Comparison of ENCODE assay signal across 19 cellular contexts in the genomic region with DNA sequence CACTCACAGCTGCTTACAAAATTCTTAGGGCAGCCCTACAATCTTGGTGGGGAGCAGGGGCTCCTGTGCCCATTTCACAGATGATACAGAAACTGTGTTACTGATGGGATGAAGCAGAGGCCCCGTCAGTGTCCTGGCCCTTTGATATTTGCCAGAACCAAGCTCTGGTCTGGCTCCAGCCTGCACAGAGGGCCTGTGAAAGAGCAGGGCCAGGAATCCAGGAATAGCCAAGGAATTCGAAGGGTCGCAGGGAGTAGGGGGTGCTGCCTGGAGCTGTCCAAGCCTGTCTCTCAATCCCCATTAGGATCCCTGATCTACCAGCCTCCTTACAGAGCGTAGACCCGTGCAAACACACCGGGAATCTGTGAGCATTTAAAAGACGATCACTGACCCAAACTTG.
DNase-seq lines count a peak whose midpoint lies in the region; ATAC-seq, FAIRE-seq and TF ChIP-seq lines count a peak whose summit lies in the region.
"Had no signal": no experiment of that assay in that cellular context is flagged by ENCODE, and none has a peak within 500 bp of the region (broad histone marks: within the 10 kb centered on the region; RNA-seq: fewer than 3 reads in every experiment).

No MANE protein-coding gene starts in this region.

- peak overlapping the region in 5 of 7 donors; percentile 2 to 73 (median 37) for H3K27ac Mint-ChIP-seq in CD14-positive monocyte
- peak overlapping the region; percentile 17 for H3K27ac Mint-ChIP-seq in dendritic cell treated with granulocyte-macrophage colony-stimulating factor and Interleukin-4, amounts not matched to agents 40 ng/mL and 50 ng/mL, for 4 days
- H3K27ac Mint-ChIP-seq in stimulated activated naive B cell treated with anti-CD40 and anti-IgM and Interleukin-4, amounts not matched to agents 10 μg/mL and 1 μg/mL and 100 μg/mL, for 72 hours, result peak overlapping the region; percentile 42
- H3K27ac Mint-ChIP-seq in naive thymus-derived CD4-positive, alpha-beta T cell, result no peak overlapping the region
- H3K27ac Mint-ChIP-seq: B cell; CD4-positive, alpha-beta memory T cell; HFFc6 had no signal

- intact Hi-C loops in CD14-positive monocyte (cut with micrococcal nuclease), result no loop called here
- intact Hi-C loops in dendritic cell treated with granulocyte-macrophage colony-stimulating factor and Interleukin-4, amounts not matched to agents 40 ng/mL and 50 ng/mL, for 4 days (cut with micrococcal nuclease), result no loop called here
- intact Hi-C loops in naive thymus-derived CD4-positive, alpha-beta T cell (cut with micrococcal nuclease), result no loop called here

- no peaks in the 10 kb centered on the region for H3K9me3 ChIP-seq in naive thymus-derived CD4-positive, alpha-beta T cell (ENCODE audit: control insufficient read depth in 2 of 3, low read length in 3 of 3)
- H3K9me3 ChIP-seq: HAP-1 had no signal

- H3K36me3 ChIP-seq in naive thymus-derived CD4-positive, alpha-beta T cell (ENCODE audit: control insufficient read depth in 2 of 3, insufficient read depth in 3 of 3, low read length in 3 of 3), result no peaks in the 10 kb centered on the region
- H3K36me3 ChIP-seq: BLaER1, HAP-1 had no signal

- H3K4me3 Mint-ChIP-seq in CD14-positive monocyte, result no peak overlapping the region
- no peak overlapping the region for H3K4me3 Mint-ChIP-seq in dendritic cell treated with granulocyte-macrophage colony-stimulating factor and Interleukin-4, amounts not matched to agents 40 ng/mL and 50 ng/mL, for 4 days
- no peak overlapping the region for H3K4me3 Mint-ChIP-seq in stimulated activated naive B cell treated with anti-CD40 and anti-IgM and Interleukin-4, amounts not matched to agents 10 μg/mL and 1 μg/mL and 100 μg/mL, for 72 hours
- H3K4me3 Mint-ChIP-seq in naive thymus-derived CD4-positive, alpha-beta T cell, result no peak overlapping the region
- H3K4me3 Mint-ChIP-seq: B cell; CD4-positive, alpha-beta memory T cell; HFFc6 had no signal

- H3K36me3 Mint-ChIP-seq in CD14-positive monocyte, result peaks cover 26 to 60% of the 10 kb centered on the region in 2 donors
- peaks cover 25% of the 10 kb centered on the region for H3K36me3 Mint-ChIP-seq in dendritic cell treated with granulocyte-macrophage colony-stimulating factor and Interleukin-4, amounts not matched to agents 40 ng/mL and 50 ng/mL, for 4 days (ENCODE audit: low read depth)
- H3K36me3 Mint-ChIP-seq in stimulated activated naive B cell treated with anti-CD40 and anti-IgM and Interleukin-4, amounts not matched to agents 10 μg/mL and 1 μg/mL and 100 μg/mL, for 72 hours, result peaks cover 12 to 20% of the 10 kb centered on the region in 2 donors
- H3K36me3 Mint-ChIP-seq in naive thymus-derived CD4-positive, alpha-beta T cell, result peaks cover 0 to 4% (median 0%) of the 10 kb centered on the region in 5 donors
- H3K36me3 Mint-ChIP-seq: CD4-positive, alpha-beta memory T cell had no signal

- H3K9me3 Mint-ChIP-seq in CD14-positive monocyte, result peaks cover 0 to 9% (median 6%) of the 10 kb centered on the region in 7 donors
- H3K9me3 Mint-ChIP-seq in dendritic cell treated with granulocyte-macrophage colony-stimulating factor and Interleukin-4, amounts not matched to agents 40 ng/mL and 50 ng/mL, for 4 days, result no peaks in the 10 kb centered on the region
- H3K9me3 Mint-ChIP-seq in stimulated activated naive B cell treated with anti-CD40 and anti-IgM and Interleukin-4, amounts not matched to agents 10 μg/mL and 1 μg/mL and 100 μg/mL, for 72 hours, result peaks cover 0 to 6% of the 10 kb centered on the region in 2 donors
- H3K9me3 Mint-ChIP-seq in naive thymus-derived CD4-positive, alpha-beta T cell, result peaks cover 0 to 16% (median 5%) of the 10 kb centered on the region in 11 donors
- H3K9me3 Mint-ChIP-seq: HFFc6 had no signal

- H3K27ac ChIP-seq in naive thymus-derived CD4-positive, alpha-beta T cell (ENCODE audit: low read depth, low read length), result no peak overlapping the region

- no peak for FAIRE-seq in GM12891 (lab: Jason Lieb, UNC)
- FAIRE-seq: GM12878, GM18507, H54 had no signal

- POLR2A ChIA-PET in naive thymus-derived CD4-positive, alpha-beta T cell (lab: Charles Lee), result no interaction called here

- peaks cover 28% of the 10 kb centered on the region for H3K4me1 Mint-ChIP-seq in CD14-positive monocyte
- H3K4me1 Mint-ChIP-seq in dendritic cell treated with granulocyte-macrophage colony-stimulating factor and Interleukin-4, amounts not matched to agents 40 ng/mL and 50 ng/mL, for 4 days (ENCODE audit: low read depth), result peaks cover 35% of the 10 kb centered on the region
- peaks cover 12 to 22% of the 10 kb centered on the region in 2 donors for H3K4me1 Mint-ChIP-seq in stimulated activated naive B cell treated with anti-CD40 and anti-IgM and Interleukin-4, amounts not matched to agents 10 μg/mL and 1 μg/mL and 100 μg/mL, for 72 hours
- H3K4me1 Mint-ChIP-seq in naive thymus-derived CD4-positive, alpha-beta T cell, result peaks cover 0 to 2% (median 0%) of the 10 kb centered on the region in 7 donors

- H3K27me3 Mint-ChIP-seq in CD14-positive monocyte (ENCODE audit: low read depth in 3 of 3), result peaks cover 0 to 2% (median 0%) of the 10 kb centered on the region in 3 donors
- no peaks in the 10 kb centered on the region for H3K27me3 Mint-ChIP-seq in dendritic cell treated with granulocyte-macrophage colony-stimulating factor and Interleukin-4, amounts not matched to agents 40 ng/mL and 50 ng/mL, for 4 days
- H3K27me3 Mint-ChIP-seq in stimulated activated naive B cell treated with anti-CD40 and anti-IgM and Interleukin-4, amounts not matched to agents 10 μg/mL and 1 μg/mL and 100 μg/mL, for 72 hours, result no peaks in the 10 kb centered on the region
- H3K27me3 Mint-ChIP-seq in naive thymus-derived CD4-positive, alpha-beta T cell, result peaks cover 0 to 12% (median 0%) of the 10 kb centered on the region in 5 donors
- H3K27me3 Mint-ChIP-seq: B cell; CD4-positive, alpha-beta memory T cell had no signal

- no peak for TF ChIP-seq POLR2A in GM12891 (IDR thresholded peaks at IDR 0.05; ENCODE audit: low read depth, low read length)

- no peak for TF ChIP-seq CTCF in CD14-positive monocyte (IDR thresholded peaks at IDR 0.05)

- ATAC-seq in stimulated activated naive B cell treated with anti-CD40 and anti-IgM and Interleukin-4, amounts not matched to agents 10 μg/mL and 1 μg/mL and 100 μg/mL, for 72 hours (replicated peaks), result no peak
- no peak for ATAC-seq in naive thymus-derived CD4-positive, alpha-beta T cell
- ATAC-seq in HG02840 (IDR thresholded peaks at IDR 0.05; ENCODE audit: low FRiP score, unreplicated experiment), result no peak
- ATAC-seq: GM12878 had no signal

- DNase-seq in CD14-positive monocyte (ENCODE audit: low spot score) (no peak), GM12891 (ENCODE audit: insufficient read length, low spot score) (no peak)
- DNase-seq in stimulated activated naive B cell treated with anti-CD40 and anti-IgM and Interleukin-4, amounts not matched to agents 10 μg/mL and 1 μg/mL and 100 μg/mL, for 72 hours, result no peak
- DNase-seq in naive thymus-derived CD4-positive, alpha-beta T cell, result no peak
- DNase-seq: Calu3; CD4-positive, alpha-beta memory T cell; COR-L47; DND-41; GDM1; GOT3; HFFc6 had no signal

- no peak overlapping the region for H3K4me3 ChIP-seq in naive thymus-derived CD4-positive, alpha-beta T cell (ENCODE audit: low read length)
- H3K4me3 ChIP-seq: BLaER1, GM12878, HAP-1 had no signal

- no peaks in the 10 kb centered on the region for H3K27me3 ChIP-seq in naive thymus-derived CD4-positive, alpha-beta T cell (ENCODE audit: control insufficient read depth in 2 of 2, insufficient read depth in 2 of 2, low read length in 2 of 2)
- H3K27me3 ChIP-seq: BLaER1 had no signal

- H3K4me1 ChIP-seq in naive thymus-derived CD4-positive, alpha-beta T cell (ENCODE audit: control insufficient read depth in 2 of 2, insufficient read depth in 2 of 2, low read length in 2 of 2), result no peaks in the 10 kb centered on the region
- H3K4me1 ChIP-seq: HAP-1 had no signal

- CTCF ChIA-PET in naive thymus-derived CD4-positive, alpha-beta T cell (lab: Charles Lee), result no interaction called here

TF ChIP-seq in GM12891, 5 proteins besides CTCF, POLR2A, EP300 and RAD21:
- TF ChIP-seq PAX5 (IDR thresholded peaks at IDR 0.05; ENCODE audit: insufficient read depth, low read length, severe bottlenecking) (no peak), SPI1 (IDR thresholded peaks at IDR 0.05; ENCODE audit: low read depth, low read length) (no peak), POU2F2 (IDR thresholded peaks at IDR 0.05; ENCODE audit: low read depth, low read length) (no peak), TAF1 (IDR thresholded peaks at IDR 0.05; ENCODE audit: low read depth, low read length) (no peak), POLR2AphosphoS5 (IDR thresholded peaks at IDR 0.05; ENCODE audit: low read depth, low read length) (no peak)

Comparison
In these comparisons a context has a peak if more than half of its experiments do, and no peak if none do; other contexts are left out.
1. H3K27ac Mint-ChIP-seq: peak in CD14-positive monocyte (5 of 7), dendritic cell treated with granulocyte-macrophage colony-stimulating factor and Interleukin-4, amounts not matched to agents 40 ng/mL and 50 ng/mL, for 4 days (single experiment) and stimulated activated naive B cell treated with anti-CD40 and anti-IgM and Interleukin-4, amounts not matched to agents 10 μg/mL and 1 μg/mL and 100 μg/mL, for 72 hours (single experiment); none in naive thymus-derived CD4-positive, alpha-beta T cell (0 of 9).